In the genomic region with DNA sequence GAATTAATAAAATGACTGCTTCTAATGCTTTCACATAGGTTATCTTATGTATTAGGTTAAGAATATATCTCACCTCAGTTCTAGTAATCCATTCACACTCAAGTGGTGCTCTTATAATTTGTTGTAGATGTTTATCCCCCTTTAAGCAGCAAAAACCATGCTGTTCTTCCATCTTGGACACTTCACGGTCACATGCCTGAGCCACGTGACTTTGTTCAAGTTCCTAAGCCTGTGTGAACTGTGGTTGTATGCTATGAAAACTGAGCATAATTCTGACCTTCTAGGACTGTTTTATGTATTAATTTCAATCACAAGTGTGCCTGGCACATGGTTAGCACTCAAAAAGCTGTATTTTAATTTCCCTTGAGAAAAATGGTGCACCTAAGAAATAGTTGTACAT, we compare ENCODE assay signal across 23 cellular contexts. TPM values are rescaled to one million over a fixed set of nuclear protein-coding genes. Genes with fewer than 3 reads are reported as not detected.
"Had no signal": no experiment of that assay in that cellular context is flagged by ENCODE, and none has a peak within 500 bp of the region (broad histone marks: within the 10 kb centered on the region; RNA-seq: fewer than 3 reads in every experiment).

No MANE protein-coding gene starts in this region.

- H3K36me3 ChIP-seq: esophagus squamous epithelium, left ventricle myocardium inferior, lower lobe of right lung, prostate gland, spleen, tibial nerve had no signal

- H3K4me1 Mint-ChIP-seq: immature natural killer cell; memory B cell; stimulated activated memory B cell treated with anti-CD40 and anti-IgM and Interleukin-4, amounts not matched to agents 10 μg/mL and 1 μg/mL and 100 μg/mL, for 72 hours had no signal

- H3K27me3 Mint-ChIP-seq: dendritic cell treated with granulocyte-macrophage colony-stimulating factor and Interleukin-4, amounts not matched to agents 40 ng/mL and 50 ng/mL, for 4 days; memory B cell; stimulated activated memory B cell treated with anti-CD40 and anti-IgM and Interleukin-4, amounts not matched to agents 10 μg/mL and 1 μg/mL and 100 μg/mL, for 72 hours had no signal

- H2AFZ ChIP-seq: parathyroid adenoma had no signal

- H3K27me3 ChIP-seq: esophagus squamous epithelium, spleen, testis, tibial nerve had no signal

- H3K9ac ChIP-seq: parathyroid adenoma had no signal

- H3K9me3 Mint-ChIP-seq: dendritic cell treated with granulocyte-macrophage colony-stimulating factor and Interleukin-4, amounts not matched to agents 40 ng/mL and 50 ng/mL, for 4 days; effector memory CD8-positive, alpha-beta T cell; memory B cell; mesothelial cell of epicardium; natural killer cell treated with Interleukin-12 subunit alpha and Interleukin-12 subunit beta and Interleukin-15 and Interleukin-18, amount 100 ng/mL, for 72 hours; stimulated activated memory B cell treated with anti-CD40 and anti-IgM and Interleukin-4, amounts not matched to agents 10 μg/mL and 1 μg/mL and 100 μg/mL, for 72 hours; stimulated activated naive CD8-positive, alpha-beta T cell treated with anti-CD3 and anti-CD28 coated beads, Interleukin-15, Interleukin-2, amounts not matched to agents 100 ng/mL and 50 ng/mL, for 24 hours had no signal

- H3K79me2 ChIP-seq: parathyroid adenoma had no signal

- H3K4me3 ChIP-seq: esophagus squamous epithelium, left ventricle myocardium inferior, lower lobe of right lung, prostate gland, spleen, tibial nerve had no signal

- H3K4me1 ChIP-seq: prostate gland, spleen, testis had no signal

- H3K9me3 ChIP-seq: esophagus squamous epithelium, left ventricle myocardium inferior, lower lobe of right lung, prostate gland, spleen, testis, tibial nerve had no signal

- DNase-seq: effector memory CD8-positive, alpha-beta T cell; esophagus squamous epithelium; foreskin fibroblast; immature natural killer cell; left ventricle myocardium inferior; lower lobe of right lung; spleen; stimulated activated CD4-positive, alpha-beta T cell treated with anti-CD3 and anti-CD28 coated beads, Interleukin-15, amount 100 ng/mL, for 24 hours; stimulated activated CD4-positive, alpha-beta T cell treated with anti-CD3 and anti-CD28 coated beads, Interleukin-1b, Interleukin-23, amount 100 ng/mL, for 48 hours; stimulated activated CD4-positive, alpha-beta T cell treated with anti-CD3 and anti-CD28 coated beads, Interleukin-4, amount 100 ng/mL, for 24 hours; testis had no signal

- H3K36me3 Mint-ChIP-seq: immature natural killer cell; memory B cell; mesothelial cell of epicardium; natural killer cell treated with Interleukin-12 subunit alpha and Interleukin-12 subunit beta and Interleukin-15 and Interleukin-18, amount 100 ng/mL, for 72 hours; stimulated activated memory B cell treated with anti-CD40 and anti-IgM and Interleukin-4, amounts not matched to agents 10 μg/mL and 1 μg/mL and 100 μg/mL, for 72 hours had no signal

- H3K4me3 Mint-ChIP-seq: dendritic cell treated with granulocyte-macrophage colony-stimulating factor and Interleukin-4, amounts not matched to agents 40 ng/mL and 50 ng/mL, for 4 days; effector memory CD8-positive, alpha-beta T cell; immature natural killer cell; memory B cell; mesothelial cell of epicardium; natural killer cell treated with Interleukin-12 subunit alpha and Interleukin-12 subunit beta and Interleukin-15 and Interleukin-18, amount 100 ng/mL, for 72 hours; stimulated activated memory B cell treated with anti-CD40 and anti-IgM and Interleukin-4, amounts not matched to agents 10 μg/mL and 1 μg/mL and 100 μg/mL, for 72 hours; stimulated activated naive CD8-positive, alpha-beta T cell treated with anti-CD3 and anti-CD28 coated beads, Interleukin-15, Interleukin-2, amounts not matched to agents 100 ng/mL and 50 ng/mL, for 24 hours had no signal

- H3K27ac ChIP-seq: esophagus squamous epithelium, parathyroid adenoma, prostate gland, testis had no signal

- ATAC-seq: effector memory CD8-positive, alpha-beta T cell; lower lobe of right lung; natural killer cell treated with Interleukin-12 subunit alpha and Interleukin-12 subunit beta and Interleukin-15 and Interleukin-18, amount 100 ng/mL, for 72 hours; sciatic nerve; stimulated activated memory B cell treated with anti-CD40 and anti-IgM and Interleukin-4, amounts not matched to agents 10 μg/mL and 1 μg/mL and 100 μg/mL, for 72 hours had no signal

- FAIRE-seq: colon, keratinocyte had no signal

- H3K27ac Mint-ChIP-seq: dendritic cell treated with granulocyte-macrophage colony-stimulating factor and Interleukin-4, amounts not matched to agents 40 ng/mL and 50 ng/mL, for 4 days; effector memory CD8-positive, alpha-beta T cell; immature natural killer cell; memory B cell; mesothelial cell of epicardium; natural killer cell treated with Interleukin-12 subunit alpha and Interleukin-12 subunit beta and Interleukin-15 and Interleukin-18, amount 100 ng/mL, for 72 hours; stimulated activated memory B cell treated with anti-CD40 and anti-IgM and Interleukin-4, amounts not matched to agents 10 μg/mL and 1 μg/mL and 100 μg/mL, for 72 hours; stimulated activated naive CD8-positive, alpha-beta T cell treated with anti-CD3 and anti-CD28 coated beads, Interleukin-15, Interleukin-2, amounts not matched to agents 100 ng/mL and 50 ng/mL, for 24 hours had no signal

RNA-seq across cellular contexts. Expression of a gene that starts 41.2 kb away (rescaled TPM):
- polyA plus RNA-seq: immature natural killer cell had no signal
